8 cellular contexts compared by ENCODE assay signal in genomic region chr9:129258124-129258822, GRCh38.
A peak's percentile ranks its signal among the peaks of the same experiment; 100 is the strongest.
DNase-seq lines count a peak whose midpoint lies in the region; ATAC-seq, FAIRE-seq and TF ChIP-seq lines count a peak whose summit lies in the region.

No MANE protein-coding gene starts in this region.

- FAIRE-seq in astrocyte (lab: Jason Lieb, UNC), result no peak

- H3K27me3 ChIP-seq in astrocyte (ENCODE audit: insufficient read depth, low read length), result no peaks in the 10 kb centered on the region
- no peaks in the 10 kb centered on the region for H3K27me3 ChIP-seq in right cardiac atrium (ENCODE audit: control insufficient read depth, insufficient read depth)

- TF ChIP-seq CTCF in Calu3 (IDR thresholded peaks at IDR 0.05; ENCODE audit: unreplicated experiment), result no peak
- no peak for TF ChIP-seq CTCF in astrocyte (IDR thresholded peaks at IDR 0.05; ENCODE audit: insufficient read depth, low read depth, low read length)
- no peak for TF ChIP-seq CTCF in type B pancreatic cell (conservative IDR thresholded peaks at IDR 0.05)

- no peaks in the 10 kb centered on the region for H3K36me3 ChIP-seq in astrocyte (ENCODE audit: insufficient read depth, low read length)

- H3K4me1 Mint-ChIP-seq in Calu3 (ENCODE audit: low read depth, unreplicated experiment) (peaks cover 20% of the 10 kb centered on the region), astrocyte (ENCODE audit: low read depth, unreplicated experiment) (peaks cover 2% of the 10 kb centered on the region), type B pancreatic cell (ENCODE audit: unreplicated experiment) (peaks cover 30% of the 10 kb centered on the region)
- peaks cover 23% of the 10 kb centered on the region for H3K4me1 Mint-ChIP-seq in T-helper 2 cell treated with Interferon-gamma antibody and Interleukin-4, amounts not matched to agents 5 μg/mL and 100 μg/mL, for 36 hours (ENCODE audit: low read depth)

- peak; percentile 82 for DNase-seq in Calu3
- DNase-seq in HuH-7.5 (ENCODE audit: low spot score), result peak; percentile 85
- peak; percentile 88 for DNase-seq in T-helper 2 cell treated with Interferon-gamma antibody and Interleukin-4, amounts not matched to agents 5 μg/mL and 100 μg/mL, for 36 hours (ENCODE audit: low spot score)
- peak; percentile 73 for DNase-seq in astrocyte (ENCODE audit: low read depth)
- peak; percentile 97 to 98 (median 98) for DNase-seq in right cardiac atrium
- DNase-seq in putamen (ENCODE audit: low spot score), result peak; percentile 90
- peak; percentile 94 for DNase-seq in type B pancreatic cell (ENCODE audit: extremely low spot score, unreplicated experiment)

- H3K36me3 Mint-ChIP-seq in Calu3 (ENCODE audit: insufficient read depth, unreplicated experiment) (peaks cover 5% of the 10 kb centered on the region), astrocyte (ENCODE audit: low read depth, unreplicated experiment) (peaks cover 2% of the 10 kb centered on the region), type B pancreatic cell (no peaks in the 10 kb centered on the region)
- H3K36me3 Mint-ChIP-seq in T-helper 2 cell treated with Interferon-gamma antibody and Interleukin-4, amounts not matched to agents 5 μg/mL and 100 μg/mL, for 36 hours (ENCODE audit: low read depth), result no peaks in the 10 kb centered on the region

- H3K4me1 ChIP-seq in astrocyte (ENCODE audit: insufficient read depth, low read length) (peaks cover 7% of the 10 kb centered on the region), right cardiac atrium (ENCODE audit: control insufficient read depth, insufficient read depth, low read length) (peaks cover 5% of the 10 kb centered on the region)

- H3K27me3 Mint-ChIP-seq in Calu3 (ENCODE audit: unreplicated experiment) (peaks cover 14% of the 10 kb centered on the region), astrocyte (ENCODE audit: low read depth, unreplicated experiment) (peaks cover 50% of the 10 kb centered on the region), type B pancreatic cell (peaks cover 26% of the 10 kb centered on the region)
- H3K27me3 Mint-ChIP-seq in T-helper 2 cell treated with Interferon-gamma antibody and Interleukin-4, amounts not matched to agents 5 μg/mL and 100 μg/mL, for 36 hours (ENCODE audit: low read depth), result peaks cover 11% of the 10 kb centered on the region

- H2AFZ ChIP-seq in astrocyte (ENCODE audit: low read depth, low read length), result peak overlapping the region; percentile 64

- peak overlapping the region; percentile 80 for H3K4me2 ChIP-seq in astrocyte (ENCODE audit: low read length)

- ATAC-seq in right cardiac atrium (peak; percentile 91 to 95), HG02610 (IDR thresholded peaks at IDR 0.05; ENCODE audit: unreplicated experiment) (no peak)

- no peaks in the 10 kb centered on the region for H3K79me2 ChIP-seq in astrocyte (ENCODE audit: insufficient read depth, low read length)

- intact Hi-C loops in Calu3 (cut with micrococcal nuclease; ENCODE audit: unreplicated experiment), result no loop called here
- intact Hi-C loops in right cardiac atrium (cut with DNase I), result loop anchor here in 2 of 4 donors (10.0 kb wide), 3 partner anchors 53 to 237 kb away; no protein-coding TSS in a partner anchor

- H4K20me1 ChIP-seq in astrocyte (ENCODE audit: insufficient read depth, low read length), result no peaks in the 10 kb centered on the region

- H3K4me3 ChIP-seq in astrocyte (ENCODE audit: insufficient read depth, low read depth, low read length), result peak overlapping the region; percentile 43
- peak overlapping the region; percentile 36 for H3K4me3 ChIP-seq in right cardiac atrium (ENCODE audit: low read length)

- BruUV-seq in Calu3 (replicated peaks; lab: Mats Ljungman, UMichigan), result no TSS peak

- H3K27ac ChIP-seq in astrocyte (ENCODE audit: low read depth, low read length) (no peak overlapping the region), right cardiac atrium (ENCODE audit: low read length) (peak overlapping the region; percentile 22)

- H3K27ac Mint-ChIP-seq in Calu3 (ENCODE audit: unreplicated experiment), result no peak overlapping the region
- H3K27ac Mint-ChIP-seq in T-helper 2 cell treated with Interferon-gamma antibody and Interleukin-4, amounts not matched to agents 5 μg/mL and 100 μg/mL, for 36 hours, result peak overlapping the region; percentile 43
- H3K27ac Mint-ChIP-seq in astrocyte (ENCODE audit: unreplicated experiment), result no peak overlapping the region
- H3K27ac Mint-ChIP-seq in type B pancreatic cell, result peak overlapping the region; percentile 56

- H3K9me3 Mint-ChIP-seq in Calu3 (ENCODE audit: low read depth, unreplicated experiment) (no peaks in the 10 kb centered on the region), astrocyte (ENCODE audit: unreplicated experiment) (peaks cover 3% of the 10 kb centered on the region), type B pancreatic cell (no peaks in the 10 kb centered on the region)
- H3K9me3 Mint-ChIP-seq in T-helper 2 cell treated with Interferon-gamma antibody and Interleukin-4, amounts not matched to agents 5 μg/mL and 100 μg/mL, for 36 hours, result no peaks in the 10 kb centered on the region

- CTCF ChIA-PET in Calu3 (lab: Charles Lee), result no interaction called here

- peak overlapping the region; percentile 15 for H3K9ac ChIP-seq in astrocyte (ENCODE audit: low read length)

- H3K9me3 ChIP-seq in astrocyte (ENCODE audit: insufficient read depth, low read depth, low read length) (no peaks in the 10 kb centered on the region), right cardiac atrium (ENCODE audit: control insufficient read depth, low read length) (no peaks in the 10 kb centered on the region)

- H3K4me3 Mint-ChIP-seq in Calu3 (ENCODE audit: low read depth, unreplicated experiment) (peak overlapping the region; percentile 58), astrocyte (ENCODE audit: unreplicated experiment) (peak overlapping the region; percentile 65), type B pancreatic cell (peak overlapping the region; percentile 44)
- H3K4me3 Mint-ChIP-seq in T-helper 2 cell treated with Interferon-gamma antibody and Interleukin-4, amounts not matched to agents 5 μg/mL and 100 μg/mL, for 36 hours, result peak overlapping the region; percentile 59

- WGBS in right cardiac atrium, result 6% methylated on average over 62 of the region's 62 CpGs

Comparison
In these comparisons a context has a peak if more than half of its experiments do, and no peak if none do; other contexts are left out.
1. H3K27ac Mint-ChIP-seq: peak in T-helper 2 cell treated with Interferon-gamma antibody and Interleukin-4, amounts not matched to agents 5 μg/mL and 100 μg/mL, for 36 hours (single experiment) and type B pancreatic cell (single experiment); none in Calu3 (single experiment) and astrocyte (single experiment).
2. Peak in every context shown above with its lines, with median percentiles within 50 percentile points of each other: DNase-seq and H3K4me3 Mint-ChIP-seq.